ENCODE assay signal across 14 cellular contexts in the genomic region with DNA sequence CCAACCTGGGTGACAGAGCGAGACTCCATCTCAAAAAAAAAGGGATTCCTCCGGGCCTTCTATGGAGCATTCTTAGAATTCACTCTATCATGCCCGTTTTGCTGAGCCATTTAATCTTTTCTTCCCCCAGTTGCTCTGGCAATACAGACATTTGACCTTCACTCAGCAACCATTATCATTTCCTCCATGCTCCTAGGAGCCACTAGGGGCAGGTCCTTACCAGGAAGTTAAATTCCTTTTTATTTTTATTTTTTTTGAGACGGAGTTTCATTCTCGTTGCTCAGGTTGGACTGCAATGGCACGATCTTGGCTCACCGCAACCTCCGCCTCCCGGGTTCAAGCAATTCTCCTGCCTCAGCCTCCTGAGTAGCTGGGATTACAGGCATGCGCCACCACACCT. TPM values are rescaled to one million over a fixed set of nuclear protein-coding genes. Genes with fewer than 3 reads are reported as not detected.
DNase-seq lines count a peak whose midpoint lies in the region; ATAC-seq and TF ChIP-seq lines count a peak whose summit lies in the region.
"Had no signal": no experiment of that assay in that cellular context is flagged by ENCODE, and none has a peak within 500 bp of the region (broad histone marks: within the 10 kb centered on the region; RNA-seq: fewer than 3 reads in every experiment).

No MANE protein-coding gene starts in this region.

- no peaks in the 10 kb centered on the region for H3K9me3 ChIP-seq in colonic mucosa
- H3K9me3 ChIP-seq in neural progenitor cell (ENCODE audit: low read depth), result no peaks in the 10 kb centered on the region

- H2AFZ ChIP-seq in KMS-11 (ENCODE audit: low read depth) (no peak overlapping the region), neural progenitor cell (replicated peaks) (no peak overlapping the region)

- no peaks in the 10 kb centered on the region for H3F3A ChIP-seq in neural progenitor cell (ENCODE audit: low read depth)

- H3K9ac ChIP-seq in KMS-11 (no peak overlapping the region), colonic mucosa (ENCODE audit: low read depth in 2 of 2, low read length in 2 of 2) (no peak overlapping the region), neural progenitor cell (no peak overlapping the region)

- no peak for ATAC-seq in GM21360 (IDR thresholded peaks at IDR 0.05; ENCODE audit: unreplicated experiment)
- ATAC-seq: sciatic nerve had no signal

- no peaks in the 10 kb centered on the region for H3K36me3 Mint-ChIP-seq in neural progenitor cell
- no peaks in the 10 kb centered on the region for H3K36me3 Mint-ChIP-seq in activated naive CD8-positive, alpha-beta T cell treated with anti-CD3 and anti-CD28 coated beads for 36 hours
- H3K36me3 Mint-ChIP-seq: activated naive CD8-positive, alpha-beta T cell treated with anti-CD3 and anti-CD28 coated beads, Interleukin-2, amount 10 ng/mL, durations not matched to agents 7 days and 5 days had no signal

- no peak overlapping the region for H3K27ac ChIP-seq in KMS-11
- H3K27ac ChIP-seq in colonic mucosa, result no peak overlapping the region
- no peak overlapping the region for H3K27ac ChIP-seq in neural progenitor cell

- H4K20me1 ChIP-seq in KMS-11 (ENCODE audit: insufficient read depth) (no peaks in the 10 kb centered on the region), neural progenitor cell (ENCODE audit: low read depth) (no peaks in the 10 kb centered on the region)

- peak; percentile 80 for DNase-seq in DMS53 (lab: John Stamatoyannopoulos, UW)
- no peak for DNase-seq in colonic mucosa
- no peak for DNase-seq in neural progenitor cell (ENCODE audit: low spot score)
- DNase-seq in AG08396 (ENCODE audit: low spot score), result no peak
- no peak for DNase-seq in activated effector memory CD4-positive, alpha-beta T cell treated with anti-CD3 and anti-CD28 coated beads, Interleukin-2, amount 50 U/mL, for 16 hours
- no peak for DNase-seq in activated naive CD8-positive, alpha-beta T cell treated with anti-CD3 and anti-CD28 coated beads for 36 hours
- DNase-seq: activated CD8-positive, alpha-beta memory T cell treated with anti-CD3 and anti-CD28 coated beads for 24 hours; activated naive CD8-positive, alpha-beta T cell treated with anti-CD3 and anti-CD28 coated beads, Interleukin-2, amount 10 ng/mL, durations not matched to agents 7 days and 5 days; effector CD4-positive, alpha-beta T cell; hypothalamus; NCI-H1436 had no signal

- peak; percentile 49 for TF ChIP-seq CTCF in KMS-11 (conservative IDR thresholded peaks at IDR 0.05; ENCODE audit: low read depth, low read length)
- peak; percentile 11 for TF ChIP-seq CTCF in colonic mucosa (IDR thresholded peaks at IDR 0.05)
- TF ChIP-seq CTCF in neural progenitor cell (IDR thresholded peaks at IDR 0.05), result peak; percentile 25

- H3K79me2 ChIP-seq in KMS-11 (ENCODE audit: insufficient read depth, low read depth) (no peaks in the 10 kb centered on the region), neural progenitor cell (ENCODE audit: low read depth) (no peaks in the 10 kb centered on the region)

- intact Hi-C loops in colonic mucosa (cut with DNase I), result no loop called here

- H3K4me3 Mint-ChIP-seq in neural progenitor cell, result no peak overlapping the region
- no peak overlapping the region for H3K4me3 Mint-ChIP-seq in activated naive CD8-positive, alpha-beta T cell treated with anti-CD3 and anti-CD28 coated beads for 36 hours
- H3K4me3 Mint-ChIP-seq: activated naive CD8-positive, alpha-beta T cell treated with anti-CD3 and anti-CD28 coated beads, Interleukin-2, amount 10 ng/mL, durations not matched to agents 7 days and 5 days had no signal

- no peak overlapping the region for H3K27ac Mint-ChIP-seq in neural progenitor cell
- no peak overlapping the region for H3K27ac Mint-ChIP-seq in activated naive CD8-positive, alpha-beta T cell treated with anti-CD3 and anti-CD28 coated beads for 36 hours
- H3K27ac Mint-ChIP-seq: activated naive CD8-positive, alpha-beta T cell treated with anti-CD3 and anti-CD28 coated beads, Interleukin-2, amount 10 ng/mL, durations not matched to agents 7 days and 5 days had no signal

- H3K4me2 ChIP-seq in KMS-11 (no peak overlapping the region), neural progenitor cell (no peak overlapping the region)

- peaks cover 38% of the 10 kb centered on the region for H3K4me1 ChIP-seq in KMS-11 (ENCODE audit: low read depth, poor library complexity, severe bottlenecking)
- H3K4me1 ChIP-seq in colonic mucosa, result no peaks in the 10 kb centered on the region
- no peaks in the 10 kb centered on the region for H3K4me1 ChIP-seq in neural progenitor cell

- H3K27me3 ChIP-seq in KMS-11 (ENCODE audit: insufficient read depth, low read depth) (no peaks in the 10 kb centered on the region), colonic mucosa (no peaks in the 10 kb centered on the region), neural progenitor cell (no peaks in the 10 kb centered on the region)

- peaks cover 9% of the 10 kb centered on the region for H3K27me3 Mint-ChIP-seq in neural progenitor cell (ENCODE audit: insufficient read depth, low read depth)
- no peaks in the 10 kb centered on the region for H3K27me3 Mint-ChIP-seq in activated naive CD8-positive, alpha-beta T cell treated with anti-CD3 and anti-CD28 coated beads for 36 hours

- H3K4me3 ChIP-seq in KMS-11 (IDR thresholded peaks at IDR 0.05; ENCODE audit: insufficient read depth, low read depth, low read length) (no peak overlapping the region), colonic mucosa (no peak overlapping the region), neural progenitor cell (no peak overlapping the region)

- H3K36me3 ChIP-seq in KMS-11 (ENCODE audit: insufficient read depth) (no peaks in the 10 kb centered on the region), colonic mucosa (no peaks in the 10 kb centered on the region), neural progenitor cell (no peaks in the 10 kb centered on the region)

- no peaks in the 10 kb centered on the region for H3K9me3 Mint-ChIP-seq in neural progenitor cell
- no peaks in the 10 kb centered on the region for H3K9me3 Mint-ChIP-seq in activated naive CD8-positive, alpha-beta T cell treated with anti-CD3 and anti-CD28 coated beads for 36 hours
- H3K9me3 Mint-ChIP-seq: activated naive CD8-positive, alpha-beta T cell treated with anti-CD3 and anti-CD28 coated beads, Interleukin-2, amount 10 ng/mL, durations not matched to agents 7 days and 5 days had no signal

- H3K4me1 Mint-ChIP-seq in neural progenitor cell, result peaks cover 5% of the 10 kb centered on the region
- H3K4me1 Mint-ChIP-seq in activated naive CD8-positive, alpha-beta T cell treated with anti-CD3 and anti-CD28 coated beads for 36 hours, result no peaks in the 10 kb centered on the region

RNA-seq across cellular contexts. Expression of a gene that starts 9.7 kb away (rescaled TPM):
- total RNA-seq in colonic mucosa (100 to 1,000 TPM; 118 to 148 TPM), neural progenitor cell (ENCODE audit: low replicate concordance) (5.4 and 12.4 TPM in 2 replicates)
- total RNA-seq in activated naive CD8-positive, alpha-beta T cell treated with anti-CD3 and anti-CD28 coated beads for 36 hours, result 1 to 10 TPM; 1.3 to 2.0 TPM

RNA-seq across cellular contexts. Expression of a gene that starts 38.6 kb away (rescaled TPM):
- 10 to 100 TPM; 25.5 to 40.6 TPM for total RNA-seq in colonic mucosa
- 9.3 and 10.0 TPM in 2 replicates for total RNA-seq in neural progenitor cell (ENCODE audit: low replicate concordance)
- 1 to 10 TPM; 2.3 to 2.9 TPM for total RNA-seq in activated naive CD8-positive, alpha-beta T cell treated with anti-CD3 and anti-CD28 coated beads for 36 hours

RNA-seq across cellular contexts. Expression of a gene that starts 42.2 kb away (rescaled TPM):
- 10 to 100 TPM; 49.6 to 50.0 TPM for total RNA-seq in colonic mucosa
- 61.5 and 71.6 TPM in 2 replicates for total RNA-seq in neural progenitor cell (ENCODE audit: low replicate concordance)
- 10 to 100 TPM; 52.1 to 63.1 TPM for total RNA-seq in activated naive CD8-positive, alpha-beta T cell treated with anti-CD3 and anti-CD28 coated beads for 36 hours
